In genomic region chr10:110032801-110033723, GRCh38 we compare ENCODE assay signal across 16 cellular contexts. TPM values are rescaled to one million over a fixed set of nuclear protein-coding genes. Genes with fewer than 3 reads are reported as not detected.
DNase-seq lines count a peak whose midpoint lies in the region; ATAC-seq and TF ChIP-seq lines count a peak whose summit lies in the region.
"Had no signal": no experiment of that assay in that cellular context is flagged by ENCODE, and none has a peak within 500 bp of the region (broad histone marks: within the 10 kb centered on the region; RNA-seq: fewer than 3 reads in every experiment).

No MANE protein-coding gene starts in this region.

- H3K79me2 ChIP-seq in fibroblast of lung (ENCODE audit: control insufficient read depth, insufficient read depth, low read length) = peaks cover 42% of the 10 kb centered on the region

- H3K4me1 Mint-ChIP-seq in activated T-helper 1 cell treated with anti-CD3 and anti-CD28 coated beads, Interleukin-12 subunit alpha, Interleukin-12 subunit beta, Interleukin-2, Interleukin-4 antibody, amounts not matched to agents 30 ng/mL and 10 ng/mL and 1 ng/mL, durations not matched to agents 14 hours and 24 hours and 36 hours (ENCODE audit: low read depth) = peaks cover 40% of the 10 kb centered on the region
- H3K4me1 Mint-ChIP-seq in natural killer cell treated with Interleukin-12 subunit alpha and Interleukin-12 subunit beta and Interleukin-15 and Interleukin-18, amount 100 ng/mL, for 72 hours (ENCODE audit: low read depth in 2 of 2) = peaks cover 25 to 34% of the 10 kb centered on the region in 2 donors

- no peak for TF ChIP-seq CTCF in fibroblast of lung (conservative IDR thresholded peaks at IDR 0.05 in 1 of 2, IDR thresholded peaks at IDR 0.05 in 1 of 2; ENCODE audit: low read depth in 1 of 2, low read length in 2 of 2)
- TF ChIP-seq CTCF in GM13976 (IDR thresholded peaks at IDR 0.05; ENCODE audit: borderline replicate concordance, control extremely low read depth, extremely low read depth, insufficient read depth, missing control alignments) = no peak

- no peaks in the 10 kb centered on the region for H3K36me3 ChIP-seq in fibroblast of lung (ENCODE audit: control insufficient read depth, insufficient read depth, low read length)
- H3K36me3 ChIP-seq in muscle layer of duodenum (ENCODE audit: control insufficient read depth in 1 of 2, insufficient read depth in 2 of 2, low read length in 2 of 2) = no peaks in the 10 kb centered on the region

- peak; percentile 76 for DNase-seq in Ammon's horn (ENCODE audit: low spot score)
- DNase-seq in NCI-H446 treated with DMSO at 0.1 percent for 48 hours (lab: John Stamatoyannopoulos, UW) = peak; percentile 75
- DNase-seq in fibroblast of lung (ENCODE audit: low read depth in 2 of 2) = peak in 1 of 2 donors; percentile 36
- DNase-seq in NCI-H226 = no peak
- no peak for DNase-seq in activated T-helper 1 cell treated with anti-CD3 and anti-CD28 coated beads, Interleukin-12 subunit alpha, Interleukin-12 subunit beta, Interleukin-2, Interleukin-4 antibody, amounts not matched to agents 30 ng/mL and 10 ng/mL and 1 ng/mL, durations not matched to agents 14 hours and 24 hours and 36 hours (ENCODE audit: low spot score)
- no peak for DNase-seq in GM13976 (ENCODE audit: low spot score)
- no peak for DNase-seq in natural killer cell treated with Interleukin-12 subunit alpha and Interleukin-12 subunit beta and Interleukin-15 and Interleukin-18, amount 100 ng/mL, for 72 hours (ENCODE audit: low spot score)
- DNase-seq: activated CD4-positive, alpha-beta T cell treated with anti-CD3 and anti-CD28 coated beads, Interleukin-2, amount 10 ng/mL, durations not matched to agents 24 days and 14 days; DND-41; immature natural killer cell; MM.1S had no signal

- no peak overlapping the region for H2AFZ ChIP-seq in fibroblast of lung (ENCODE audit: low read length)

- H3K9me3 ChIP-seq in fibroblast of lung (ENCODE audit: control insufficient read depth, insufficient read depth, low read depth, low read length) (no peaks in the 10 kb centered on the region), muscle layer of duodenum (ENCODE audit: control insufficient read depth in 1 of 2, low read length in 2 of 2) (no peaks in the 10 kb centered on the region)

- H3K4me2 ChIP-seq in fibroblast of lung (ENCODE audit: extremely low read depth, insufficient read depth, low read length) = peak overlapping the region; percentile 15

- no peak overlapping the region for H3K4me3 ChIP-seq in fibroblast of lung (replicated peaks in 1 of 4; ENCODE audit: control extremely low read depth in 1 of 4, insufficient read depth in 1 of 4, low read depth in 3 of 4, low read length in 4 of 4)
- no peak overlapping the region for H3K4me3 ChIP-seq in muscle layer of duodenum (ENCODE audit: low read depth in 1 of 2, low read length in 2 of 2)
- H3K4me3 ChIP-seq: GM12878 had no signal

- peaks cover 4% of the 10 kb centered on the region for H3K4me1 ChIP-seq in fibroblast of lung (ENCODE audit: control insufficient read depth, extremely low read depth, insufficient read depth, low read length)
- H3K4me1 ChIP-seq in muscle layer of duodenum (ENCODE audit: control insufficient read depth in 1 of 2, insufficient read depth in 2 of 2, low read length in 2 of 2) = peaks cover 18 to 24% of the 10 kb centered on the region in 2 donors

- H3K9me3 Mint-ChIP-seq in activated T-helper 1 cell treated with anti-CD3 and anti-CD28 coated beads, Interleukin-12 subunit alpha, Interleukin-12 subunit beta, Interleukin-2, Interleukin-4 antibody, amounts not matched to agents 30 ng/mL and 10 ng/mL and 1 ng/mL, durations not matched to agents 14 hours and 24 hours and 36 hours = no peaks in the 10 kb centered on the region
- peaks cover 5% of the 10 kb centered on the region for H3K9me3 Mint-ChIP-seq in natural killer cell treated with Interleukin-12 subunit alpha and Interleukin-12 subunit beta and Interleukin-15 and Interleukin-18, amount 100 ng/mL, for 72 hours
- H3K9me3 Mint-ChIP-seq: activated CD4-positive, alpha-beta T cell treated with anti-CD3 and anti-CD28 coated beads, Interleukin-2, amount 10 ng/mL, durations not matched to agents 24 days and 14 days; activated T-helper 2 cell treated with anti-CD3 and anti-CD28 coated beads, Interferon-gamma antibody, Interleukin-2, Interleukin-4, amounts not matched to agents 10 μg/mL and 5 μg/mL and 100 μg/mL, durations not matched to agents 14 hours and 24 hours and 36 hours; immature natural killer cell; T-helper 2 cell treated with Interferon-gamma antibody and Interleukin-4, amounts not matched to agents 5 μg/mL and 100 μg/mL, for 36 hours had no signal

- in situ Hi-C loops in GM13976 (cut with MboI; ENCODE audit: low sequenced_read_pairs, unreplicated experiment) = no loop called here

- H3K27ac ChIP-seq in fibroblast of lung (ENCODE audit: insufficient read depth, low read length) = no peak overlapping the region
- peak overlapping the region; percentile 70 for H3K27ac ChIP-seq in muscle layer of duodenum (ENCODE audit: low read length)

- no peak for ATAC-seq in natural killer cell treated with Interleukin-12 subunit alpha and Interleukin-12 subunit beta and Interleukin-15 and Interleukin-18, amount 100 ng/mL, for 72 hours
- ATAC-seq: GM12878, Panc1 had no signal

- H4K20me1 ChIP-seq in fibroblast of lung (ENCODE audit: control insufficient read depth, extremely low read depth, insufficient read depth, low read length) = peaks cover 2% of the 10 kb centered on the region

- H3K27ac Mint-ChIP-seq in activated T-helper 1 cell treated with anti-CD3 and anti-CD28 coated beads, Interleukin-12 subunit alpha, Interleukin-12 subunit beta, Interleukin-2, Interleukin-4 antibody, amounts not matched to agents 30 ng/mL and 10 ng/mL and 1 ng/mL, durations not matched to agents 14 hours and 24 hours and 36 hours = no peak overlapping the region
- H3K27ac Mint-ChIP-seq in natural killer cell treated with Interleukin-12 subunit alpha and Interleukin-12 subunit beta and Interleukin-15 and Interleukin-18, amount 100 ng/mL, for 72 hours = no peak overlapping the region
- H3K27ac Mint-ChIP-seq: activated CD4-positive, alpha-beta T cell treated with anti-CD3 and anti-CD28 coated beads, Interleukin-2, amount 10 ng/mL, durations not matched to agents 24 days and 14 days; activated T-helper 2 cell treated with anti-CD3 and anti-CD28 coated beads, Interferon-gamma antibody, Interleukin-2, Interleukin-4, amounts not matched to agents 10 μg/mL and 5 μg/mL and 100 μg/mL, durations not matched to agents 14 hours and 24 hours and 36 hours; T-helper 2 cell treated with Interferon-gamma antibody and Interleukin-4, amounts not matched to agents 5 μg/mL and 100 μg/mL, for 36 hours had no signal

- peaks cover 5% of the 10 kb centered on the region for H3K36me3 Mint-ChIP-seq in activated T-helper 1 cell treated with anti-CD3 and anti-CD28 coated beads, Interleukin-12 subunit alpha, Interleukin-12 subunit beta, Interleukin-2, Interleukin-4 antibody, amounts not matched to agents 30 ng/mL and 10 ng/mL and 1 ng/mL, durations not matched to agents 14 hours and 24 hours and 36 hours (ENCODE audit: low read depth)
- H3K36me3 Mint-ChIP-seq in natural killer cell treated with Interleukin-12 subunit alpha and Interleukin-12 subunit beta and Interleukin-15 and Interleukin-18, amount 100 ng/mL, for 72 hours = no peaks in the 10 kb centered on the region
- H3K36me3 Mint-ChIP-seq: immature natural killer cell had no signal

- H3K27me3 Mint-ChIP-seq in activated T-helper 1 cell treated with anti-CD3 and anti-CD28 coated beads, Interleukin-12 subunit alpha, Interleukin-12 subunit beta, Interleukin-2, Interleukin-4 antibody, amounts not matched to agents 30 ng/mL and 10 ng/mL and 1 ng/mL, durations not matched to agents 14 hours and 24 hours and 36 hours (ENCODE audit: insufficient read depth) = no peaks in the 10 kb centered on the region
- H3K27me3 Mint-ChIP-seq in natural killer cell treated with Interleukin-12 subunit alpha and Interleukin-12 subunit beta and Interleukin-15 and Interleukin-18, amount 100 ng/mL, for 72 hours = no peaks in the 10 kb centered on the region
- H3K27me3 Mint-ChIP-seq: activated CD4-positive, alpha-beta T cell treated with anti-CD3 and anti-CD28 coated beads, Interleukin-2, amount 10 ng/mL, durations not matched to agents 24 days and 14 days had no signal

- H3K9ac ChIP-seq in fibroblast of lung (ENCODE audit: insufficient read depth, low read length) = no peak overlapping the region

- H3K27me3 ChIP-seq in fibroblast of lung (ENCODE audit: control insufficient read depth, insufficient read depth, low read length) (no peaks in the 10 kb centered on the region), muscle layer of duodenum (ENCODE audit: low read depth, low read length) (no peaks in the 10 kb centered on the region)

- intact Hi-C loops in activated T-helper 1 cell treated with anti-CD3 and anti-CD28 coated beads, Interleukin-12 subunit alpha, Interleukin-12 subunit beta, Interleukin-2, Interleukin-4 antibody, amounts not matched to agents 30 ng/mL and 10 ng/mL and 1 ng/mL, durations not matched to agents 14 hours and 24 hours and 36 hours (cut with micrococcal nuclease) = no loop called here

- H3K4me3 Mint-ChIP-seq in activated T-helper 1 cell treated with anti-CD3 and anti-CD28 coated beads, Interleukin-12 subunit alpha, Interleukin-12 subunit beta, Interleukin-2, Interleukin-4 antibody, amounts not matched to agents 30 ng/mL and 10 ng/mL and 1 ng/mL, durations not matched to agents 14 hours and 24 hours and 36 hours = no peak overlapping the region
- no peak overlapping the region for H3K4me3 Mint-ChIP-seq in natural killer cell treated with Interleukin-12 subunit alpha and Interleukin-12 subunit beta and Interleukin-15 and Interleukin-18, amount 100 ng/mL, for 72 hours
- H3K4me3 Mint-ChIP-seq: activated CD4-positive, alpha-beta T cell treated with anti-CD3 and anti-CD28 coated beads, Interleukin-2, amount 10 ng/mL, durations not matched to agents 24 days and 14 days; immature natural killer cell; T-helper 2 cell treated with Interferon-gamma antibody and Interleukin-4, amounts not matched to agents 5 μg/mL and 100 μg/mL, for 36 hours had no signal

RNA-seq across cellular contexts. Expression of gene ADD3, which starts 25.3 kb away (rescaled TPM):
- 93.0 and 114 TPM in 2 replicates for total RNA-seq in fibroblast of lung
- 213 and 416 TPM in 2 replicates for polyA plus RNA-seq in fibroblast of lung
- 55.8 and 93.0 TPM in 2 replicates for polyA plus RNA-seq in fibroblast of lung (2012)
- polyA minus RNA-seq in fibroblast of lung (ENCODE audit: low replicate concordance) = 37.9 and 48.3 TPM in 2 replicates
- 30.1 and 36.6 TPM in 2 replicates for total RNA-seq in activated T-helper 1 cell treated with anti-CD3 and anti-CD28 coated beads, Interleukin-12 subunit alpha, Interleukin-12 subunit beta, Interleukin-2, Interleukin-4 antibody, amounts not matched to agents 30 ng/mL and 10 ng/mL and 1 ng/mL, durations not matched to agents 14 hours and 24 hours and 36 hours
- total RNA-seq in natural killer cell treated with Interleukin-12 subunit alpha and Interleukin-12 subunit beta and Interleukin-15 and Interleukin-18, amount 100 ng/mL, for 72 hours = 10 to 100 TPM; 44.0 to 81.5 TPM

Comparison
In these comparisons a context has a peak if more than half of its experiments do, and no peak if none do; other contexts are left out.
1. DNase-seq: peak in Ammon's horn (single experiment) and NCI-H446 treated with DMSO at 0.1 percent for 48 hours (single experiment); none in NCI-H226 (single experiment), activated T-helper 1 cell treated with anti-CD3 and anti-CD28 coated beads, Interleukin-12 subunit alpha, Interleukin-12 subunit beta, Interleukin-2, Interleukin-4 antibody, amounts not matched to agents 30 ng/mL and 10 ng/mL and 1 ng/mL, durations not matched to agents 14 hours and 24 hours and 36 hours (single experiment), GM13976 (single experiment) and natural killer cell treated with Interleukin-12 subunit alpha and Interleukin-12 subunit beta and Interleukin-15 and Interleukin-18, amount 100 ng/mL, for 72 hours (single experiment).